8 cellular contexts compared by ENCODE assay signal in the genomic region with DNA sequence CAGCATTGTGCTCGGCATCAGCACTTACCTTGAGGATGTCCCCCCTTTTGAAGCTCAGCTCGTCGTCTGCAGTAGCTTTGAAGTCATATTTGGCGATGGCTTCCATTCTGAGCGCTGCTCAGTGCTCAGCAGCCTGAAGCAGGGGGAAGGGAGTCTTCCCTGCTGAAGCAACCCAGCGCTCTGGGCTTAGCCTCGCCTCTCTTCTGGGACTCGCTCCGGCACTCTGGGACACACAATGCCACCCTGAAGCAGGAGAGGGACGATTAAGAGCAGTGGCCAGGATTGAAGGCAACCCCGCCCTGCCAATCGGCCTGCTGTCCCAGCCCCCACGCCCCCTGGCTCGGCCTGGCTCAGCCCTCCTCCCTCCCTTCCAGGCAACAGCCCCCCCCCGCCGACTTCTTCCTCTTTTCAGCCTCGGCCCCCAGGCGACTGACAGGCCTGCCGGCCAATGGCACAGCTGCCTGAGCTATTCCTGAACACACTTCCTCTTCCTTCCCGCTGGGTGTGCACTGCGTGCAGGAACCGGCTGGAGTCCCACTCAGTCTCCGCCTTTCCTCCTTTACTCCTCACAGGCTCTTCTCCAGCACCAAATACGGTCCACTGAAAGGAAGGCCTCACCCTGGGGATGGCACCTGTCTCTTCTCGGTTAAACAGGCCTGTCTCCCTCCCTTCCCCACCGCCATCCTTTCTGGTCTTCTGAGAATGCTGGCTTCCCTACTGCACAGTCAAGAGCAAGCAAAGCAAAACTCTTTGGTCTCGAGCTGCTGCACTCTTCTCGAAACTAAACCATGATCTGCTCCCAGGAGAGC. TPM values are rescaled to one million over a fixed set of nuclear protein-coding genes. Genes with fewer than 3 reads are reported as not detected.
DNase-seq lines count a peak whose midpoint lies in the region; ATAC-seq and TF ChIP-seq lines count a peak whose summit lies in the region.

No MANE protein-coding gene starts in this region.

- intact Hi-C loops in left ventricle myocardium inferior (cut with micrococcal nuclease) (no loop called here), posterior vena cava (cut with DNase I) (no loop called here)

- POLR2A ChIA-PET in T-cell (lab: Charles Lee): interaction anchor here (0.5 to 1.0 kb wide), 8 partner anchors 12 to 81 kb away, joined by 3 to 15 read pairs (median 4); a partner anchor contains a TSS

- peaks cover 81% of the 10 kb centered on the region for H3K4me1 ChIP-seq in left ventricle myocardium inferior
- peaks cover 31 to 90% (median 51%) of the 10 kb centered on the region in 4 donors for H3K4me1 ChIP-seq in upper lobe of left lung

- H3K4me1 Mint-ChIP-seq in T-cell: peaks cover 84 to 93% (median 85%) of the 10 kb centered on the region in 3 donors

- ATAC-seq in HG02678 (IDR thresholded peaks at IDR 0.05; ENCODE audit: unreplicated experiment) (peak; percentile 90), T-cell (replicated peaks in 1 of 4) (peak; percentile 87 to 93 (median 92)), upper lobe of left lung (ENCODE audit: low FRiP score in 2 of 2) (peak; percentile 99 to 100)

- H3K27me3 Mint-ChIP-seq in T-cell: no peaks in the 10 kb centered on the region

- no peaks in the 10 kb centered on the region for H3K36me3 ChIP-seq in left ventricle myocardium inferior
- H3K36me3 ChIP-seq in upper lobe of left lung: peaks cover 0 to 11% (median 0%) of the 10 kb centered on the region in 4 donors

- TF ChIP-seq CTCF in left ventricle myocardium inferior (IDR thresholded peaks at IDR 0.05; ENCODE audit: borderline replicate concordance) (peak; percentile 39), upper lobe of left lung (IDR thresholded peaks at IDR 0.05) (peak in 3 of 6 experiments; percentile 27 to 63 (median 46))

- peaks cover 28% of the 10 kb centered on the region for H3K36me3 Mint-ChIP-seq in T-cell

- TF ChIP-seq EP300 in upper lobe of left lung (IDR thresholded peaks at IDR 0.05): no peak

- peak; percentile 97 for DNase-seq in GM04504 (ENCODE audit: low read depth)
- DNase-seq in NCI-H1436 treated with DMSO at 0.1 percent for 48 hours (lab: John Stamatoyannopoulos, UW): peak; percentile 95
- DNase-seq in T-cell: peak; percentile 59 to 89 (median 72)
- DNase-seq in amniotic stem cell (lab: John Stamatoyannopoulos, UW): peak; percentile 99
- DNase-seq in left ventricle myocardium inferior: peak; percentile 99
- peak; percentile 100 for DNase-seq in posterior vena cava (ENCODE audit: low spot score)
- peak; percentile 99 for DNase-seq in upper lobe of left lung

- H3K4me3 ChIP-seq in left ventricle myocardium inferior (peak overlapping the region; percentile 77), upper lobe of left lung (peak overlapping the region; percentile 46 to 65 (median 56))

- no peaks in the 10 kb centered on the region for H3K9me3 Mint-ChIP-seq in T-cell

- peak overlapping the region; percentile 88 to 91 (median 89) for H3K4me3 Mint-ChIP-seq in T-cell

- H3K27me3 ChIP-seq in left ventricle myocardium inferior (ENCODE audit: low read depth): no peaks in the 10 kb centered on the region
- H3K27me3 ChIP-seq in upper lobe of left lung: no peaks in the 10 kb centered on the region

- H3K27ac ChIP-seq in left ventricle myocardium inferior (replicated peaks) (peak overlapping the region; percentile 85), upper lobe of left lung (peak overlapping the region; percentile 69 to 87 (median 85))

- WGBS in upper lobe of left lung, 2 donors: 2% methylated on average over 19 to 28 of the region's 28 CpGs

- no peaks in the 10 kb centered on the region for H3K9me3 ChIP-seq in left ventricle myocardium inferior (replicated peaks)
- no peaks in the 10 kb centered on the region for H3K9me3 ChIP-seq in upper lobe of left lung

- peak overlapping the region; percentile 79 to 92 for H3K27ac Mint-ChIP-seq in T-cell

- CTCF ChIA-PET in T-cell (lab: Charles Lee): interaction anchor here (0.6 to 1.5 kb wide), 12 partner anchors 12 to 1354 kb away, joined by 3 to 11 read pairs (median 4); a partner anchor contains a TSS

- peak in 1 of 4 donors; percentile 63 for TF ChIP-seq POLR2A in upper lobe of left lung (IDR thresholded peaks at IDR 0.05)

RNA-seq across cellular contexts. Expression of a gene that starts 11.8 kb away (rescaled TPM):
- total RNA-seq in T-cell: 100 to 1,000 TPM; 103 to 133 (median 130) TPM
- total RNA-seq in left ventricle myocardium inferior: 42.2 TPM
- total RNA-seq in posterior vena cava: 10 to 100 TPM; 87.2 to 97.8 TPM
- 100 to 1,000 TPM; 103 to 168 (median 151) TPM for total RNA-seq in upper lobe of left lung

Comparison
In these comparisons a context has a peak if more than half of its experiments do, and no peak if none do; other contexts are left out.
1. Peak in every context shown above with its lines: DNase-seq, ATAC-seq, H3K4me3 ChIP-seq and H3K27ac ChIP-seq.